ENCODE assay signal across 8 cellular contexts in the genomic region with DNA sequence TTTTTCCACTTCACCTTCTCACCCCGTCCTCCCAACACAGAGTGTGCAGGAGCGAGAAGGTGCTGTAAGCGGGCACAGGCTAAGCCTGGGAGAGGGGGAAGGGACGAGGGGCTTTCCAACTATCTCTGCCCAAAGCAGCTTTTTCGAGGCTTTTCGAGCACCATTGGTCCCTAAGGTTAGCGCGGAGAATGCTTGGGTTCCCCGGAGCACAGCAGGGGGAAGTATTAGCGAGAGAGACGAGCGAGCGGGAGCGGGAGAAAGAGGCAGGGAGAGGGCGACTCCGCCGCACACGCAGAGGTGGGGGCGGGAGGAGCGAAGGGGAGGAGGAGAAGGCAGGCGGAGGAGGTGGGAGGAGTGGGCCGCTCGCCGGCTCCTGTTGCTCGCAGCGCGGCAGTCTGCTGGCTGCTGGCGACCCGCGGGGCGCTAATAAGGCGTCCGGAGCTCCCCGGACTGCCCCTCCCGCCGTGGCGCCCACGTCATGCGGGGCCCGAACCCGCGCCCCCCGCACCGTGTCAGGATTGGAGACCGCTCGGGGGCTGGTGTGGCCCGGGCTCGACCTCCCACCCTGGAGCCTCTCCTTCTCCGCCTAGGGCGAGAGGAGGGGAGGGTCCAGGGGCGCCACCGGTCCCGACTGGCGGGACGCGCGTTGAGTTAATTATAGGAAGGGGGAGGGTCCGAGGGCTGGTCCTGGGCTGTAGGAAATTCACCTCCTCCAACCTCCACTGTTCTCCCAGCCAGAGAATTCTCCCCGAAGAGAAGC. TPM values are rescaled to one million over a fixed set of nuclear protein-coding genes. Genes with fewer than 3 reads are reported as not detected.
A peak's percentile ranks its signal among the peaks of the same experiment; 100 is the strongest.
DNase-seq lines count a peak whose midpoint lies in the region; ATAC-seq, FAIRE-seq and TF ChIP-seq lines count a peak whose summit lies in the region.

A gene (minus strand): TSS at position 263 of the 760 bp plus-strand sequence. CDS start 459 bp downstream, outside the sequence.

- CTCF ChIA-PET in A549 (lab: Yijun Ruan, JAX) = interaction anchor here (0.6 kb wide), 1 partner anchor 23 kb away, joined by 4 read pairs; no protein-coding TSS in a partner anchor

- no peaks in the 10 kb centered on the region for H3K36me3 Mint-ChIP-seq in activated naive CD8-positive, alpha-beta T cell treated with anti-CD3 and anti-CD28 coated beads, Interleukin-2, amount 10 ng/mL, durations not matched to agents 7 days and 5 days

- ATAC-seq in A549 (peak; percentile 57 to 76), HG03108 (IDR thresholded peaks at IDR 0.05; ENCODE audit: unreplicated experiment) (no peak)
- ATAC-seq in activated naive CD8-positive, alpha-beta T cell treated with anti-CD3 and anti-CD28 coated beads, Interleukin-2, amount 10 ng/mL, durations not matched to agents 7 days and 5 days (ENCODE audit: low read depth) = peak; percentile 26

- TF ChIP-seq EP300 in A549 (IDR thresholded peaks at IDR 0.05) = no peak

- no peak for FAIRE-seq in A549 (lab: Jason Lieb, UNC)

- H3K27me3 Mint-ChIP-seq in activated naive CD8-positive, alpha-beta T cell treated with anti-CD3 and anti-CD28 coated beads, Interleukin-2, amount 10 ng/mL, durations not matched to agents 7 days and 5 days = peaks cover 42% of the 10 kb centered on the region

- no peak for TF ChIP-seq POLR2A in A549 (IDR thresholded peaks at IDR 0.05; ENCODE audit: low read length)

- WGBS in A549 (ENCODE audit: missing lambda C conversion rate) = 12% methylated on average over 9 of the region's 59 CpGs

- no peaks in the 10 kb centered on the region for H3K9me3 ChIP-seq in A549
- no peaks in the 10 kb centered on the region for H3K9me3 ChIP-seq in neutrophil

- no peaks in the 10 kb centered on the region for H3K9me3 Mint-ChIP-seq in activated naive CD8-positive, alpha-beta T cell treated with anti-CD3 and anti-CD28 coated beads, Interleukin-2, amount 10 ng/mL, durations not matched to agents 7 days and 5 days

- H3K4me1 Mint-ChIP-seq in activated naive CD8-positive, alpha-beta T cell treated with anti-CD3 and anti-CD28 coated beads, Interleukin-2, amount 10 ng/mL, durations not matched to agents 7 days and 5 days = peaks cover 6% of the 10 kb centered on the region

- POLR2A ChIA-PET in A549 (lab: Yijun Ruan, JAX) = no interaction called here
- POLR2A ChIA-PET in activated naive CD8-positive, alpha-beta T cell treated with anti-CD3 and anti-CD28 coated beads, Interleukin-2, amount 10 ng/mL, durations not matched to agents 7 days and 5 days (lab: Charles Lee) = no interaction called here

- peak within 1 kb of the TSS; percentile 91 for H3K4me2 ChIP-seq in A549

- peak within 1 kb of the TSS; percentile 74 for H3K4me3 Mint-ChIP-seq in activated naive CD8-positive, alpha-beta T cell treated with anti-CD3 and anti-CD28 coated beads, Interleukin-2, amount 10 ng/mL, durations not matched to agents 7 days and 5 days

- peaks cover 85% of the 10 kb centered on the region for H3K27me3 ChIP-seq in neutrophil

- intact Hi-C loops in head of caudate nucleus (cut with DNase I) = no loop called here

- H3K36me3 ChIP-seq in neutrophil = no peaks in the 10 kb centered on the region

- H3K4me1 ChIP-seq in A549 = no peaks in the 10 kb centered on the region
- peaks cover 20 to 21% of the 10 kb centered on the region in 2 experiments for H3K4me1 ChIP-seq in neutrophil (ENCODE audit: control insufficient read depth in 1 of 2, insufficient read depth in 1 of 2, low read depth in 1 of 2, low read length in 1 of 2)

- H3K4me3 ChIP-seq in A549 (peak within 1 kb of the TSS; percentile 47), neutrophil (ENCODE audit: low read depth in 1 of 2, low read length in 1 of 2) (peak within 1 kb of the TSS; percentile 54 to 66)

- TF ChIP-seq CTCF in A549 (IDR thresholded peaks at IDR 0.05) = no peak
- TF ChIP-seq CTCF in neutrophil (IDR thresholded peaks at IDR 0.05) = no peak

- H3K27ac Mint-ChIP-seq in activated naive CD8-positive, alpha-beta T cell treated with anti-CD3 and anti-CD28 coated beads, Interleukin-2, amount 10 ng/mL, durations not matched to agents 7 days and 5 days = no peak within 1 kb of the TSS

- no peak for TF ChIP-seq RAD21 in A549 (conservative IDR thresholded peaks at IDR 0.05 in 1 of 2, IDR thresholded peaks at IDR 0.05 in 1 of 2)

- DNase-seq in A549 (ENCODE audit: low read depth in 1 of 2, low spot score in 1 of 2) (peak; percentile 2 to 14), GDM1 (lab: John Stamatoyannopoulos, UW) (peak; percentile 59), NCI-H1930 (lab: John Stamatoyannopoulos, UW) (peak; percentile 4 to 17), head of caudate nucleus (peak in 40 of 42 donors; percentile 18 to 82 (median 58)), DMS114 treated with DMSO at 0.1 percent for 48 hours (lab: John Stamatoyannopoulos, UW; ENCODE audit: unreplicated experiment) (no peak)
- DNase-seq in activated naive CD8-positive, alpha-beta T cell treated with anti-CD3 and anti-CD28 coated beads, Interleukin-2, amount 10 ng/mL, durations not matched to agents 7 days and 5 days = peak; percentile 29

- H3K27ac ChIP-seq in A549 (peak within 1 kb of the TSS in 1 of 2 experiments; percentile 67; a peak in 2 of 6 replicates), neutrophil (no peak within 1 kb of the TSS)

TF ChIP-seq in A549, 52 proteins besides CTCF, POLR2A, EP300 and RAD21:
- TF ChIP-seq PHF8 (IDR thresholded peaks at IDR 0.05; ENCODE audit: borderline replicate concordance, low read depth) = no peak
- TF ChIP-seq, protein P1, sequence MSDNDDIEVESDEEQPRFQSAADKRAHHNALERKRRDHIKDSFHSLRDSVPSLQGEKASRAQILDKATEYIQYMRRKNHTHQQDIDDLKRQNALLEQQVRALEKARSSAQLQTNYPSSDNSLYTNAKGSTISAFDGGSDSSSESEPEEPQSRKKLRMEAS (IDR thresholded peaks at IDR 0.05) = no peak
- TF ChIP-seq HOXB13 (CRISPR knock-in tag; IDR thresholded peaks at IDR 0.05; ENCODE audit: low read depth) = no peak
- no peak for TF ChIP-seq RARB (CRISPR knock-in tag; IDR thresholded peaks at IDR 0.05)
- no peak for TF ChIP-seq MYC (IDR thresholded peaks at IDR 0.05; ENCODE audit: borderline replicate concordance, low read length)
- no peak for TF ChIP-seq JUN (IDR thresholded peaks at IDR 0.05)
- TF ChIP-seq HEYL (CRISPR knock-in tag; IDR thresholded peaks at IDR 0.05) = no peak
- no peak for TF ChIP-seq ZFP36 (IDR thresholded peaks at IDR 0.05; ENCODE audit: borderline replicate concordance, partially characterized antibody)
- TF ChIP-seq CEBPB (IDR thresholded peaks at IDR 0.05) = no peak
- TF ChIP-seq BHLHE40 (IDR thresholded peaks at IDR 0.05; ENCODE audit: low read depth, low read length) = no peak
- no peak for TF ChIP-seq RNF2 (IDR thresholded peaks at IDR 0.05; ENCODE audit: borderline replicate concordance, low read depth)
- TF ChIP-seq, protein P2, sequence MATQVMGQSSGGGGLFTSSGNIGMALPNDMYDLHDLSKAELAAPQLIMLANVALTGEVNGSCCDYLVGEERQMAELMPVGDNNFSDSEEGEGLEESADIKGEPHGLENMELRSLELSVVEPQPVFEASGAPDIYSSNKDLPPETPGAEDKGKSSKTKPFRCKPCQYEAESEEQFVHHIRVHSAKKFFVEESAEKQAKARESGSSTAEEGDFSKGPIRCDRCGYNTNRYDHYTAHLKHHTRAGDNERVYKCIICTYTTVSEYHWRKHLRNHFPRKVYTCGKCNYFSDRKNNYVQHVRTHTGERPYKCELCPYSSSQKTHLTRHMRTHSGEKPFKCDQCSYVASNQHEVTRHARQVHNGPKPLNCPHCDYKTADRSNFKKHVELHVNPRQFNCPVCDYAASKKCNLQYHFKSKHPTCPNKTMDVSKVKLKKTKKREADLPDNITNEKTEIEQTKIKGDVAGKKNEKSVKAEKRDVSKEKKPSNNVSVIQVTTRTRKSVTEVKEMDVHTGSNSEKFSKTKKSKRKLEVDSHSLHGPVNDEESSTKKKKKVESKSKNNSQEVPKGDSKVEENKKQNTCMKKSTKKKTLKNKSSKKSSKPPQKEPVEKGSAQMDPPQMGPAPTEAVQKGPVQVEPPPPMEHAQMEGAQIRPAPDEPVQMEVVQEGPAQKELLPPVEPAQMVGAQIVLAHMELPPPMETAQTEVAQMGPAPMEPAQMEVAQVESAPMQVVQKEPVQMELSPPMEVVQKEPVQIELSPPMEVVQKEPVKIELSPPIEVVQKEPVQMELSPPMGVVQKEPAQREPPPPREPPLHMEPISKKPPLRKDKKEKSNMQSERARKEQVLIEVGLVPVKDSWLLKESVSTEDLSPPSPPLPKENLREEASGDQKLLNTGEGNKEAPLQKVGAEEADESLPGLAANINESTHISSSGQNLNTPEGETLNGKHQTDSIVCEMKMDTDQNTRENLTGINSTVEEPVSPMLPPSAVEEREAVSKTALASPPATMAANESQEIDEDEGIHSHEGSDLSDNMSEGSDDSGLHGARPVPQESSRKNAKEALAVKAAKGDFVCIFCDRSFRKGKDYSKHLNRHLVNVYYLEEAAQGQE (IDR thresholded peaks at IDR 0.05) = no peak
- TF ChIP-seq ESRRA (IDR thresholded peaks at IDR 0.05; ENCODE audit: borderline replicate concordance, low read length) = no peak
- TF ChIP-seq POLR2AphosphoS2 (conservative IDR thresholded peaks at IDR 0.05; ENCODE audit: low read length) = no peak
- no peak for TF ChIP-seq TFCP2L1 (CRISPR knock-in tag; IDR thresholded peaks at IDR 0.05)
- TF ChIP-seq HOXA7 (CRISPR knock-in tag; IDR thresholded peaks at IDR 0.05) = no peak

RNA-seq across cellular contexts. Expression of the gene that starts here (rescaled TPM):
- polyA plus RNA-seq in A549 (2011; rRNA removed) = 0.03 and 0.04 TPM in 2 replicates
- polyA plus RNA-seq in A549 (2012; cell fraction: cytosol; rRNA removed) = not detected in 2 replicates
- 0.01 TPM in 1 of 2 replicates, not detected in the other for polyA plus RNA-seq in A549 (2012; cell fraction: nucleus; rRNA removed)
- not detected in 3 replicates for polyA plus RNA-seq in A549 (2017; fragmentation: RNase III; extraction: RNeasy Plus Mini Kit Qiagen cat#74134 plus additional on column Dnase treatment)
- polyA minus RNA-seq in A549 (2011; rRNA and poly(A)+ RNA removed) = 0.04 TPM in 1 of 2 replicates, not detected in the other
- not detected for total RNA-seq in activated naive CD8-positive, alpha-beta T cell treated with anti-CD3 and anti-CD28 coated beads, Interleukin-2, amount 10 ng/mL, durations not matched to agents 7 days and 5 days

Comparison
In these comparisons a context has a peak if more than half of its experiments do, and no peak if none do; other contexts are left out.
1. Peak in DNase-seq, ATAC-seq, H3K4me3 ChIP-seq and H3K4me2 ChIP-seq in A549; RNA of the gene not detected or under 1 TPM.
2. Peak in DNase-seq and ATAC-seq in activated naive CD8-positive, alpha-beta T cell treated with anti-CD3 and anti-CD28 coated beads, Interleukin-2, amount 10 ng/mL, durations not matched to agents 7 days and 5 days; RNA of the gene not detected or under 1 TPM.